Comparison of ENCODE assay signal across 15 cellular contexts in genomic region chr2:160317113-160318099, GRCh38.
DNase-seq lines count a peak whose midpoint lies in the region; ATAC-seq, FAIRE-seq and TF ChIP-seq lines count a peak whose summit lies in the region.
"Had no signal": no experiment of that assay in that cellular context is flagged by ENCODE, and none has a peak within 500 bp of the region (broad histone marks: within the 10 kb centered on the region; RNA-seq: fewer than 3 reads in every experiment).

No MANE protein-coding gene starts in this region.

- ATAC-seq in sciatic nerve = peak; percentile 51
- no peak for ATAC-seq in HG03280 (IDR thresholded peaks at IDR 0.05; ENCODE audit: unreplicated experiment)

- H3K27me3 ChIP-seq in adipocyte (replicated peaks; ENCODE audit: control insufficient read depth, insufficient read depth, low read length) (no peaks in the 10 kb centered on the region), left ventricle myocardium inferior (ENCODE audit: low read depth) (no peaks in the 10 kb centered on the region)
- H3K27me3 ChIP-seq: BLaER1 treated with 17β-estradiol and CSF1 and Interleukin-3, amounts not matched to agents 10 nM and 100 nM had no signal

- H3K9me3 ChIP-seq in adipocyte (ENCODE audit: control insufficient read depth, low read length) (no peaks in the 10 kb centered on the region), left ventricle myocardium inferior (replicated peaks) (no peaks in the 10 kb centered on the region)
- H3K9me3 ChIP-seq: BLaER1 treated with 17β-estradiol and CSF1 and Interleukin-3, amounts not matched to agents 10 nM and 100 nM had no signal

- intact Hi-C loops in left ventricle myocardium inferior (cut with micrococcal nuclease) (no loop called here), sciatic nerve (cut with DNase I) (no loop called here), lower leg skin (cut with DNase I; ENCODE audit: low total_unique reads) (no loop called here)

- 48 to 51% methylated on average over 7 of the region's 7 CpGs for WGBS in lower leg skin, 2 donors

- DNase-seq in H54 (ENCODE audit: insufficient read length, low spot score) (no peak), adipocyte (ENCODE audit: low read depth) (no peak), left ventricle myocardium inferior (no peak), sciatic nerve (ENCODE audit: low spot score) (no peak), GM12892 (ENCODE audit: insufficient read length) (no peak), lower leg skin (ENCODE audit: low spot score in 2 of 2) (no peak), ureter (ENCODE audit: low spot score) (no peak)
- DNase-seq: activated CD4-positive, alpha-beta T cell treated with anti-CD3 and anti-CD28 coated beads, Interleukin-2, amount 50 U/mL, for 4 hours; activated naive CD4-positive, alpha-beta T cell; cortex of kidney; GDM1; NCI-H1694 treated with DMSO at 0.1 percent for 48 hours had no signal

- peak; percentile 23 for FAIRE-seq in H54 (lab: Jason Lieb, UNC)
- FAIRE-seq in GM12892 (lab: Jason Lieb, UNC) = no peak
- FAIRE-seq: frontal cortex had no signal

- H3K4me3 ChIP-seq in adipocyte (ENCODE audit: low read length) (no peak overlapping the region), left ventricle myocardium inferior (peak overlapping the region; percentile 6), lower leg skin (ENCODE audit: low read depth, poor library complexity, severe bottlenecking) (no peak overlapping the region)
- H3K4me3 ChIP-seq: BLaER1 treated with 17β-estradiol and CSF1 and Interleukin-3, amounts not matched to agents 10 nM and 100 nM had no signal

- no peak for TF ChIP-seq POLR2A in H54 (IDR thresholded peaks at IDR 0.05; ENCODE audit: low read depth, low read length)
- TF ChIP-seq POLR2A in GM12892 (IDR thresholded peaks at IDR 0.05; ENCODE audit: low read depth, low read length) = no peak
- no peak for TF ChIP-seq POLR2A in lower leg skin (IDR thresholded peaks at IDR 0.05)

- TF ChIP-seq CTCF in left ventricle myocardium inferior (IDR thresholded peaks at IDR 0.05; ENCODE audit: borderline replicate concordance) (no peak), lower leg skin (IDR thresholded peaks at IDR 0.05) (no peak)

- H3K27ac ChIP-seq in left ventricle myocardium inferior (replicated peaks) = peak overlapping the region; percentile 72

- H3K36me3 ChIP-seq in adipocyte (ENCODE audit: control insufficient read depth, insufficient read depth, low read length, severe bottlenecking) (peaks cover 22% of the 10 kb centered on the region), left ventricle myocardium inferior (peaks cover 7% of the 10 kb centered on the region)

- peak overlapping the region; percentile 7 for H3K9ac ChIP-seq in adipocyte (ENCODE audit: low read length)
- H3K9ac ChIP-seq: BLaER1 treated with 17β-estradiol and CSF1 and Interleukin-3, amounts not matched to agents 10 nM and 100 nM had no signal

- H3K4me1 ChIP-seq in adipocyte (ENCODE audit: control insufficient read depth, insufficient read depth, low read length) (peaks cover 53% of the 10 kb centered on the region), left ventricle myocardium inferior (peaks cover 100% of the 10 kb centered on the region)
